In the genomic region with DNA sequence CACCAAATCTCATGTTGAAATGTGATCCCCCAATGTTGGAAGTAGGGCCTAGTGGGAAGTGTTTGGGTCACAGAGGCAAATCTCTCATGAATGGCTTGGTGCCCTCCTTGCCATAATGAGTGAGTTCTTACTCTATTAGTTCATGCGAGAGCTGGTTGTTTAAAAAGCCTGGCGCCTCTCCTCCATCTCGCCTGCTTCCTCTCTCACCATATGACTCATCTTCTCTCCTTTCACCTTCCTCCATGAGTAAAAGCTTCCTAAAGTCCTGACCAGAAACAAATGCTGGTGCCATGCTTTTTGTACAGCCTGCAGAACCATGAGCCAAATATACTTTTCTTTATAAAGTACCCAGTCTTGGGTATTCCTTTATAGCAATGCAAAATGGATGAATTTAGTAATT, we compare ENCODE assay signal across 10 cellular contexts. TPM values are rescaled to one million over a fixed set of nuclear protein-coding genes. Genes with fewer than 3 reads are reported as not detected.
DNase-seq lines count a peak whose midpoint lies in the region; ATAC-seq and TF ChIP-seq lines count a peak whose summit lies in the region.
"Had no signal": no experiment of that assay in that cellular context is flagged by ENCODE, and none has a peak within 500 bp of the region (broad histone marks: within the 10 kb centered on the region; RNA-seq: fewer than 3 reads in every experiment).

No MANE protein-coding gene starts in this region.

- TF ChIP-seq POLR2A in uterus (IDR thresholded peaks at IDR 0.05): no peak

- no peaks in the 10 kb centered on the region for H3K36me3 ChIP-seq in uterus
- H3K36me3 ChIP-seq: SJCRH30 had no signal

- no peak overlapping the region for H3K27ac ChIP-seq in uterus
- H3K27ac ChIP-seq: SJCRH30 had no signal

- peak; percentile 6 to 14 for DNase-seq in activated CD4-positive, alpha-beta T cell treated with anti-CD3 and anti-CD28 coated beads, Interleukin-2, amount 50 U/mL, for 48 hours
- DNase-seq in activated CD4-positive, alpha-beta T cell treated with anti-CD3 and anti-CD28 coated beads, Interleukin-2, amount 50 U/mL, for 4 hours: no peak
- peak; percentile 65 for DNase-seq in NOMO-1 treated with DMSO at 0.1 percent for 48 hours (lab: John Stamatoyannopoulos, UW; ENCODE audit: unreplicated experiment)
- DNase-seq in choroid plexus epithelial cell (ENCODE audit: low read depth): peak; percentile 76
- DNase-seq in natural killer cell treated with Interleukin-12 subunit alpha and Interleukin-12 subunit beta and Interleukin-15 and Interleukin-18, amount 100 ng/mL, for 72 hours (ENCODE audit: low spot score): no peak
- no peak for DNase-seq in uterus
- no peak for DNase-seq in NCI-H345 treated with DMSO at 0.1 percent for 48 hours (lab: John Stamatoyannopoulos, UW; ENCODE audit: unreplicated experiment)
- DNase-seq: NCI-H2029 treated with DMSO at 0.1 percent for 48 hours had no signal

- H3K27me3 ChIP-seq in uterus: no peaks in the 10 kb centered on the region
- H3K27me3 ChIP-seq: SJCRH30 had no signal

- H3K27me3 Mint-ChIP-seq in natural killer cell treated with Interleukin-12 subunit alpha and Interleukin-12 subunit beta and Interleukin-15 and Interleukin-18, amount 100 ng/mL, for 72 hours: no peaks in the 10 kb centered on the region

- no peaks in the 10 kb centered on the region for H3K36me3 Mint-ChIP-seq in natural killer cell treated with Interleukin-12 subunit alpha and Interleukin-12 subunit beta and Interleukin-15 and Interleukin-18, amount 100 ng/mL, for 72 hours

- peaks cover 0 to 4% of the 10 kb centered on the region in 2 donors for H3K4me1 ChIP-seq in uterus

- H3K27ac Mint-ChIP-seq in natural killer cell treated with Interleukin-12 subunit alpha and Interleukin-12 subunit beta and Interleukin-15 and Interleukin-18, amount 100 ng/mL, for 72 hours: peak overlapping the region in 1 of 2 donors; percentile 14

- peak; percentile 67 to 79 for ATAC-seq in natural killer cell treated with Interleukin-12 subunit alpha and Interleukin-12 subunit beta and Interleukin-15 and Interleukin-18, amount 100 ng/mL, for 72 hours
- no peak for ATAC-seq in HG02852 (IDR thresholded peaks at IDR 0.05; ENCODE audit: unreplicated experiment)

- H3K4me3 ChIP-seq in choroid plexus epithelial cell (ENCODE audit: low read depth, low read length) (no peak overlapping the region), uterus (no peak overlapping the region)
- H3K4me3 ChIP-seq: SJCRH30 had no signal

- intact Hi-C loops in uterus (cut with DNase I; ENCODE audit: low total_unique reads): no loop called here

- TF ChIP-seq CTCF in choroid plexus epithelial cell (conservative IDR thresholded peaks at IDR 0.05; ENCODE audit: low read depth, low read length): no peak
- TF ChIP-seq CTCF in uterus (IDR thresholded peaks at IDR 0.05): no peak

- no peaks in the 10 kb centered on the region for H3K9me3 ChIP-seq in uterus
- H3K9me3 ChIP-seq: SJCRH30 had no signal

- H3K9me3 Mint-ChIP-seq in natural killer cell treated with Interleukin-12 subunit alpha and Interleukin-12 subunit beta and Interleukin-15 and Interleukin-18, amount 100 ng/mL, for 72 hours: no peaks in the 10 kb centered on the region

- H3K4me3 Mint-ChIP-seq in natural killer cell treated with Interleukin-12 subunit alpha and Interleukin-12 subunit beta and Interleukin-15 and Interleukin-18, amount 100 ng/mL, for 72 hours: peak overlapping the region; percentile 15

- H3K4me1 Mint-ChIP-seq in natural killer cell treated with Interleukin-12 subunit alpha and Interleukin-12 subunit beta and Interleukin-15 and Interleukin-18, amount 100 ng/mL, for 72 hours (ENCODE audit: low read depth in 2 of 2): peaks cover 17 to 26% of the 10 kb centered on the region in 2 donors

RNA-seq across cellular contexts. Expression of a gene that starts 20.9 kb away (rescaled TPM):
- 100 to 1,000 TPM; 109 to 110 TPM for total RNA-seq in natural killer cell treated with Interleukin-12 subunit alpha and Interleukin-12 subunit beta and Interleukin-15 and Interleukin-18, amount 100 ng/mL, for 72 hours
- 10 to 100 TPM; 12.4 to 49.5 (median 31.8) TPM for total RNA-seq in uterus

Comparison
In these comparisons a context has a peak if more than half of its experiments do, and no peak if none do; other contexts are left out.
1. DNase-seq: peak in activated CD4-positive, alpha-beta T cell treated with anti-CD3 and anti-CD28 coated beads, Interleukin-2, amount 50 U/mL, for 48 hours (2 of 2), NOMO-1 treated with DMSO at 0.1 percent for 48 hours (single experiment) and choroid plexus epithelial cell (single experiment); none in activated CD4-positive, alpha-beta T cell treated with anti-CD3 and anti-CD28 coated beads, Interleukin-2, amount 50 U/mL, for 4 hours (0 of 2), natural killer cell treated with Interleukin-12 subunit alpha and Interleukin-12 subunit beta and Interleukin-15 and Interleukin-18, amount 100 ng/mL, for 72 hours (single experiment), uterus (0 of 2) and NCI-H345 treated with DMSO at 0.1 percent for 48 hours (single experiment).